ENCODE assay signal across 1 cellular context in the genomic region with DNA sequence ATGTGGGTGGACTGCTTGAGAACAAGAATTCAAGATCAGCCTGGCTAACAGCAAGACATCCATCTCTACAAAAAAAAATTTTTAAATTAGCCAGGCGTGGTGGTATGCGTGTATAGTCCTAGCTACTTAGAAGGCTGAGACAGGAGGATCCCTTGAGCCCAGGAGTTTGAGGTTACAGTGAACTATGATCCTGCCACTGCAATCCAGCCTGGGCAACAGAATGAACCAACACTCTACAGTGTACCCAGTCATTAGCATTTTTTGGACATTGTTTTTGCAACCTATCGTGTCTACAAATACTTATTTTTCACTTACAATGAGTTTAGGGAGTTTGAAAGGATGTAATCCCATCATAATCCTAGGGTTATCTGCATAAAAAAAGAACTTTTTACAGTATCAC.
TF ChIP-seq lines count a peak whose summit lies in the region.

No MANE protein-coding gene starts in this region.

TF ChIP-seq in HepG2, 621 proteins besides CTCF, POLR2A, EP300 and RAD21 (continued from another document):
- TF ChIP-seq, protein P1, sequence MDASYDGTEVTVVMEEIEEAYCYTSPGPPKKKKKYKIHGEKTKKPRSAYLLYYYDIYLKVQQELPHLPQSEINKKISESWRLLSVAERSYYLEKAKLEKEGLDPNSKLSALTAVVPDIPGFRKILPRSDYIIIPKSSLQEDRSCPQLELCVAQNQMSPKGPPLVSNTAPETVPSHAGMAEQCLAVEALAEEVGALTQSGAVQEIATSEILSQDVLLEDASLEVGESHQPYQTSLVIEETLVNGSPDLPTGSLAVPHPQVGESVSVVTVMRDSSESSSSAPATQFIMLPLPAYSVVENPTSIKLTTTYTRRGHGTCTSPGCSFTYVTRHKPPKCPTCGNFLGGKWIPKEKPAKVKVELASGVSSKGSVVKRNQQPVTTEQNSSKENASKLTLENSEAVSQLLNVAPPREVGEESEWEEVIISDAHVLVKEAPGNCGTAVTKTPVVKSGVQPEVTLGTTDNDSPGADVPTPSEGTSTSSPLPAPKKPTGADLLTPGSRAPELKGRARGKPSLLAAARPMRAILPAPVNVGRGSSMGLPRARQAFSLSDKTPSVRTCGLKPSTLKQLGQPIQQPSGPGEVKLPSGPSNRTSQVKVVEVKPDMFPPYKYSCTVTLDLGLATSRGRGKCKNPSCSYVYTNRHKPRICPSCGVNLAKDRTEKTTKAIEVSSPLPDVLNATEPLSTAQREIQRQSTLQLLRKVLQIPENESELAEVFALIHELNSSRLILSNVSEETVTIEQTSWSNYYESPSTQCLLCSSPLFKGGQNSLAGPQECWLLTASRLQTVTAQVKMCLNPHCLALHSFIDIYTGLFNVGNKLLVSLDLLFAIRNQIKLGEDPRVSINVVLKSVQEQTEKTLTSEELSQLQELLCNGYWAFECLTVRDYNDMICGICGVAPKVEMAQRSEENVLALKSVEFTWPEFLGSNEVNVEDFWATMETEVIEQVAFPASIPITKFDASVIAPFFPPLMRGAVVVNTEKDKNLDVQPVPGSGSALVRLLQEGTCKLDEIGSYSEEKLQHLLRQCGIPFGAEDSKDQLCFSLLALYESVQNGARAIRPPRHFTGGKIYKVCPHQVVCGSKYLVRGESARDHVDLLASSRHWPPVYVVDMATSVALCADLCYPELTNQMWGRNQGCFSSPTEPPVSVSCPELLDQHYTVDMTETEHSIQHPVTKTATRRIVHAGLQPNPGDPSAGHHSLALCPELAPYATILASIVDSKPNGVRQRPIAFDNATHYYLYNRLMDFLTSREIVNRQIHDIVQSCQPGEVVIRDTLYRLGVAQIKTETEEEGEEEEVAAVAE (CRISPR knock-in tag; IDR thresholded peaks at IDR 0.05; ENCODE audit: borderline replicate concordance) = no peak
- no peak for TF ChIP-seq ZNF34 (CRISPR knock-in tag; IDR thresholded peaks at IDR 0.05; ENCODE audit: borderline replicate concordance)
- TF ChIP-seq ZNF709 (CRISPR knock-in tag; IDR thresholded peaks at IDR 0.05) = no peak
- TF ChIP-seq, protein P2, sequence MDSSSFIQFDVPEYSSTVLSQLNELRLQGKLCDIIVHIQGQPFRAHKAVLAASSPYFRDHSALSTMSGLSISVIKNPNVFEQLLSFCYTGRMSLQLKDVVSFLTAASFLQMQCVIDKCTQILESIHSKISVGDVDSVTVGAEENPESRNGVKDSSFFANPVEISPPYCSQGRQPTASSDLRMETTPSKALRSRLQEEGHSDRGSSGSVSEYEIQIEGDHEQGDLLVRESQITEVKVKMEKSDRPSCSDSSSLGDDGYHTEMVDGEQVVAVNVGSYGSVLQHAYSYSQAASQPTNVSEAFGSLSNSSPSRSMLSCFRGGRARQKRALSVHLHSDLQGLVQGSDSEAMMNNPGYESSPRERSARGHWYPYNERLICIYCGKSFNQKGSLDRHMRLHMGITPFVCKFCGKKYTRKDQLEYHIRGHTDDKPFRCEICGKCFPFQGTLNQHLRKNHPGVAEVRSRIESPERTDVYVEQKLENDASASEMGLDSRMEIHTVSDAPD (CRISPR knock-in tag; IDR thresholded peaks at IDR 0.05) = no peak
- no peak for TF ChIP-seq SNAI1 (CRISPR knock-in tag; IDR thresholded peaks at IDR 0.05; ENCODE audit: borderline replicate concordance)
- no peak for TF ChIP-seq ZNF737 (CRISPR knock-in tag; IDR thresholded peaks at IDR 0.05; ENCODE audit: borderline replicate concordance)
- TF ChIP-seq, protein P3, sequence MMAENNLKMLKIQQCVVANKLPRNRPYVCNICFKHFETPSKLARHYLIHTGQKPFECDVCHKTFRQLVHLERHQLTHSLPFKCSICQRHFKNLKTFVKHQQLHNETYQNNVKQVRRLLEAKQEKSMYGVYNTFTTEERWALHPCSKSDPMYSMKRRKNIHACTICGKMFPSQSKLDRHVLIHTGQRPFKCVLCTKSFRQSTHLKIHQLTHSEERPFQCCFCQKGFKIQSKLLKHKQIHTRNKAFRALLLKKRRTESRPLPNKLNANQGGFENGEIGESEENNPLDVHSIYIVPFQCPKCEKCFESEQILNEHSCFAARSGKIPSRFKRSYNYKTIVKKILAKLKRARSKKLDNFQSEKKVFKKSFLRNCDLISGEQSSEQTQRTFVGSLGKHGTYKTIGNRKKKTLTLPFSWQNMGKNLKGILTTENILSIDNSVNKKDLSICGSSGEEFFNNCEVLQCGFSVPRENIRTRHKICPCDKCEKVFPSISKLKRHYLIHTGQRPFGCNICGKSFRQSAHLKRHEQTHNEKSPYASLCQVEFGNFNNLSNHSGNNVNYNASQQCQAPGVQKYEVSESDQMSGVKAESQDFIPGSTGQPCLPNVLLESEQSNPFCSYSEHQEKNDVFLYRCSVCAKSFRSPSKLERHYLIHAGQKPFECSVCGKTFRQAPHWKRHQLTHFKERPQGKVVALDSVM (CRISPR knock-in tag; IDR thresholded peaks at IDR 0.05) = peak; percentile 28; the same call in 1 of the 2 replicates
